In genomic region chr7:100099452-100099851, GRCh38 we compare ENCODE assay signal across 9 cellular contexts. TPM values are rescaled to one million over a fixed set of nuclear protein-coding genes. Genes with fewer than 3 reads are reported as not detected.
DNase-seq lines count a peak whose midpoint lies in the region; ATAC-seq and TF ChIP-seq lines count a peak whose summit lies in the region.
"Had no signal": no experiment of that assay in that cellular context is flagged by ENCODE, and none has a peak within 500 bp of the region (broad histone marks: within the 10 kb centered on the region; RNA-seq: fewer than 3 reads in every experiment).

No MANE protein-coding gene starts in this region.

- CTCF ChIA-PET in AG04449 (lab: Yijun Ruan, JAX), result interaction anchor here (0.6 to 2.1 kb wide), 3 partner anchors 9 to 106 kb away, joined by 3 to 10 read pairs (median 7); no protein-coding TSS in a partner anchor

- peak overlapping the region; percentile 100 for H3K9ac ChIP-seq in HUES64 (ENCODE audit: low read depth, low read length)

- no peaks in the 10 kb centered on the region for H3K27me3 ChIP-seq in HUES64 (ENCODE audit: insufficient read depth, low read length)
- no peaks in the 10 kb centered on the region for H3K27me3 ChIP-seq in breast epithelium
- H3K27me3 ChIP-seq in muscle layer of duodenum (ENCODE audit: low read depth, low read length), result no peaks in the 10 kb centered on the region

- H3K9me3 ChIP-seq in HUES64 (ENCODE audit: insufficient read depth, low read depth, low read length) (no peaks in the 10 kb centered on the region), breast epithelium (no peaks in the 10 kb centered on the region), muscle layer of duodenum (ENCODE audit: control insufficient read depth in 1 of 2, low read length in 2 of 2) (no peaks in the 10 kb centered on the region)

- TF ChIP-seq POLR2A in breast epithelium (IDR thresholded peaks at IDR 0.05), result no peak

- H3K27ac ChIP-seq in HUES64 (ENCODE audit: low read depth, low read length), result peak overlapping the region; percentile 100
- H3K27ac ChIP-seq in breast epithelium, result peak overlapping the region; percentile 95 to 96
- peak overlapping the region; percentile 71 for H3K27ac ChIP-seq in muscle layer of duodenum (ENCODE audit: low read length)

- intact Hi-C loops in breast epithelium (cut with DNase I; ENCODE audit: low total_unique reads), result no loop called here

- POLR2A ChIA-PET in AG04449 (lab: Yijun Ruan, JAX), result no interaction called here

- H3K4me3 ChIP-seq in AG04449 (ENCODE audit: low read depth, low read length), result peak overlapping the region; percentile 83
- H3K4me3 ChIP-seq in HUES64 (ENCODE audit: low read length), result peak overlapping the region; percentile 96
- peak overlapping the region; percentile 80 to 88 (median 86) for H3K4me3 ChIP-seq in breast epithelium
- peak overlapping the region; percentile 83 to 84 for H3K4me3 ChIP-seq in muscle layer of duodenum (ENCODE audit: low read depth in 1 of 2, low read length in 2 of 2)

- no peak for DNase-seq in AG04449 (ENCODE audit: low read depth, low spot score)
- DNase-seq in breast epithelium (ENCODE audit: low spot score in 2 of 2), result no peak
- no peak for DNase-seq in kidney glomerular epithelial cell (lab: John Stamatoyannopoulos, UW)
- DNase-seq in SK-N-DZ (ENCODE audit: low spot score), result no peak
- DNase-seq: amniotic stem cell had no signal

- TF ChIP-seq CTCF in AG04449 (IDR thresholded peaks at IDR 0.05; ENCODE audit: insufficient read depth, low read length, missing control alignments) (no peak), breast epithelium (IDR thresholded peaks at IDR 0.05) (no peak)

- WGBS in HUES64, result 94% methylated on average over 12 of the region's 12 CpGs

- H3K36me3 ChIP-seq in HUES64 (ENCODE audit: insufficient read depth, low read length), result peaks cover 65% of the 10 kb centered on the region
- H3K36me3 ChIP-seq in breast epithelium, result no peaks in the 10 kb centered on the region
- peaks cover 35 to 59% of the 10 kb centered on the region in 2 donors for H3K36me3 ChIP-seq in muscle layer of duodenum (ENCODE audit: control insufficient read depth in 1 of 2, insufficient read depth in 2 of 2, low read length in 2 of 2)

- ATAC-seq in HG02678 (IDR thresholded peaks at IDR 0.05; ENCODE audit: unreplicated experiment), result no peak
- no peak for ATAC-seq in GM18909 (IDR thresholded peaks at IDR 0.05; ENCODE audit: poor library complexity, unreplicated experiment)

- peaks cover 11% of the 10 kb centered on the region for H3K4me1 ChIP-seq in HUES64 (ENCODE audit: insufficient read depth, low read length)
- H3K4me1 ChIP-seq in breast epithelium, result peaks cover 0 to 18% of the 10 kb centered on the region in 2 donors
- H3K4me1 ChIP-seq in muscle layer of duodenum (ENCODE audit: control insufficient read depth in 1 of 2, insufficient read depth in 2 of 2, low read length in 2 of 2), result peaks cover 9 to 18% of the 10 kb centered on the region in 2 donors

RNA-seq across cellular contexts. Expression of gene MCM7, which starts 1.7 kb away (rescaled TPM):
- polyA plus RNA-seq in HUES64 (2013, experiment 1 of 2), result 226 TPM
- polyA plus RNA-seq in HUES64 (2013, experiment 2 of 2), result 205 TPM
- total RNA-seq in breast epithelium, result 10 to 100 TPM; 46.9 to 51.7 (median 50.1) TPM
- 527 and 558 TPM in 2 replicates for polyA plus RNA-seq in SK-N-DZ (2014; cell fraction: cytosol; rRNA removed)
- 941 and 957 TPM in 2 replicates for polyA plus RNA-seq in SK-N-DZ (2014; cell fraction: nucleus; rRNA removed)

RNA-seq across cellular contexts. Expression of gene AP4M1, which starts 2.0 kb away (rescaled TPM):
- polyA plus RNA-seq in HUES64 (2013, experiment 1 of 2), result 14.9 TPM
- 11.3 TPM for polyA plus RNA-seq in HUES64 (2013, experiment 2 of 2)
- 10 to 100 TPM; 13.8 to 23.3 (median 18.7) TPM for total RNA-seq in breast epithelium
- 39.4 and 39.9 TPM in 2 replicates for polyA plus RNA-seq in SK-N-DZ (2014; cell fraction: cytosol; rRNA removed)
- 52.2 and 119 TPM in 2 replicates for polyA plus RNA-seq in SK-N-DZ (2014; cell fraction: nucleus; rRNA removed)

RNA-seq across cellular contexts. Expression of gene COPS6, which starts 10.7 kb away (rescaled TPM):
- 89.7 TPM for polyA plus RNA-seq in HUES64 (2013, experiment 1 of 2)
- polyA plus RNA-seq in HUES64 (2013, experiment 2 of 2), result 91.2 TPM
- 10 to 100 TPM; 40.8 to 73.4 (median 49.6) TPM for total RNA-seq in breast epithelium
- polyA plus RNA-seq in SK-N-DZ (2014; cell fraction: cytosol; rRNA removed), result 37.4 and 46.8 TPM in 2 replicates
- 43.8 and 70.8 TPM in 2 replicates for polyA plus RNA-seq in SK-N-DZ (2014; cell fraction: nucleus; rRNA removed)

RNA-seq across cellular contexts. Expression of gene ZNF3, which starts 17.9 kb away (rescaled TPM):
- 34.8 TPM for polyA plus RNA-seq in HUES64 (2013, experiment 1 of 2)
- 34.5 TPM for polyA plus RNA-seq in HUES64 (2013, experiment 2 of 2)
- total RNA-seq in breast epithelium, result 10 to 100 TPM; 19.4 to 43.6 (median 31.5) TPM
- 63.1 and 65.6 TPM in 2 replicates for polyA plus RNA-seq in SK-N-DZ (2014; cell fraction: cytosol; rRNA removed)
- 101 and 141 TPM in 2 replicates for polyA plus RNA-seq in SK-N-DZ (2014; cell fraction: nucleus; rRNA removed)

RNA-seq across cellular contexts. Expression of gene TAF6, which starts 19.7 kb away (rescaled TPM):
- 54.7 TPM for polyA plus RNA-seq in HUES64 (2013, experiment 1 of 2)
- polyA plus RNA-seq in HUES64 (2013, experiment 2 of 2), result 68.6 TPM
- total RNA-seq in breast epithelium, result 10 to 100 TPM; 31.5 to 35.0 (median 34.4) TPM
- 76.5 and 98.2 TPM in 2 replicates for polyA plus RNA-seq in SK-N-DZ (2014; cell fraction: cytosol; rRNA removed)
- 92.4 and 94.5 TPM in 2 replicates for polyA plus RNA-seq in SK-N-DZ (2014; cell fraction: nucleus; rRNA removed)
